38 cellular contexts compared by ENCODE assay signal in the genomic region with DNA sequence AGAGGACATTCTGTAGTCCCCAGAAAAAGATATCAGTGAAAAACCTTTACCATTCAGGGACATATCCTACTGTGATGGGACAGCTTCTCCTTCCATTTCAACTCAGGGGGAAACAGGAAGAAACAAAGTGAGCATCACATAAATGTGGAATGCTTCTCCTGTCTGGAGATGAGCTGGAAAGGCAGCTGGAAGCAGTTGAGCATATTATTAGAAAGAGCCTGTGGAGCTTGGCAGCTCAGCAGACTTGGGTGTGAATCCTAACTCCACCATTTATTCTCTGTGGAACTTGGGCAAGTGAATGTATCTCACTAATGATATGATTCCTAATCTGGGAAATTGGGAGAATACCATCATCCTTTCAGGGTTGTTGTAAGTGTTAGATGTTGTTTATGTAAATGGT.
"Had no signal": no experiment of that assay in that cellular context is flagged by ENCODE, and none has a peak within 500 bp of the region (broad histone marks: within the 10 kb centered on the region; RNA-seq: fewer than 3 reads in every experiment).

No MANE protein-coding gene starts in this region.

- H3K27ac Mint-ChIP-seq: activated B cell treated with CpG ODN at 0.5 μM for 24 hours; activated CD4-positive, alpha-beta memory T cell treated with anti-CD3 and anti-CD28 coated beads for 36 hours; activated CD4-positive, alpha-beta T cell treated with anti-CD3 and anti-CD28 coated beads, Interleukin-2, amount 10 ng/mL, durations not matched to agents 24 days and 14 days; activated CD8-positive, alpha-beta T cell treated with anti-CD3 and anti-CD28 coated beads for 36 hours; activated naive CD4-positive, alpha-beta T cell treated with anti-CD3 and anti-CD28 coated beads for 36 hours; activated naive CD4-positive, alpha-beta T cell treated with anti-CD3 and anti-CD28 coated beads, Interleukin-2, amount 50 U/mL, for 72 hours; activated naive CD8-positive, alpha-beta T cell treated with anti-CD3 and anti-CD28 coated beads for 36 hours; activated T-cell treated with anti-CD3 and anti-CD28 coated beads, Interleukin-2, amount 50 U/mL, for 72 hours; activated T-helper 1 cell treated with anti-CD3 and anti-CD28 coated beads, Interleukin-12 subunit alpha, Interleukin-12 subunit beta, Interleukin-2, Interleukin-4 antibody, amounts not matched to agents 30 ng/mL and 10 ng/mL and 1 ng/mL, durations not matched to agents 14 hours and 24 hours and 36 hours; activated T-helper 17 cell treated with anti-CD3 and anti-CD28 coated beads, Interleukin-2, amount 50 U/mL, for 72 hours; T-helper 1 cell treated with Interleukin-12 subunit alpha and Interleukin-12 subunit beta and Interleukin-4 antibody, amounts not matched to agents 30 μg/mL and 1 μg/mL, for 36 hours; T-helper 2 cell treated with Interferon-gamma antibody and Interleukin-4, amounts not matched to agents 5 μg/mL and 100 μg/mL, for 36 hours had no signal

- H3K36me3 ChIP-seq: adrenal gland, cardiac muscle cell had no signal

- ATAC-seq: activated CD8-positive, alpha-beta T cell treated with anti-CD3 and anti-CD28 coated beads for 36 hours; activated naive CD4-positive, alpha-beta T cell treated with anti-CD3 and anti-CD28 coated beads, Interleukin-2, amount 50 U/mL, for 72 hours; activated T-cell treated with anti-CD3 and anti-CD28 coated beads, Interleukin-2, amount 50 U/mL, for 4 hours; activated T-cell treated with anti-CD3 and anti-CD28 coated beads, Interleukin-2, amount 50 U/mL, for 72 hours; activated T-helper 17 cell treated with anti-CD3 and anti-CD28 coated beads, Interleukin-2, amount 50 U/mL, for 72 hours had no signal

- H3K4me3 ChIP-seq: adrenal gland, cardiac muscle cell had no signal

- DNase-seq: activated B cell treated with CpG ODN at 0.5 μM for 24 hours; activated CD4-positive, alpha-beta memory T cell treated with anti-CD3 and anti-CD28 coated beads for 36 hours; activated CD4-positive, alpha-beta T cell treated with anti-CD3 and anti-CD28 coated beads for 4 hours; activated CD4-positive, alpha-beta T cell treated with anti-CD3 and anti-CD28 coated beads, Interleukin-2, amount 10 ng/mL, durations not matched to agents 24 days and 14 days; activated CD4-positive, alpha-beta T cell treated with anti-CD3 and anti-CD28 coated beads, Interleukin-2, amount 50 U/mL, for 1 hour; activated CD4-positive, alpha-beta T cell treated with anti-CD3 and anti-CD28 coated beads, Interleukin-2, amount 50 U/mL, for 4 hours; activated CD4-positive, CD25-positive, alpha-beta regulatory T cell treated with anti-CD3 and anti-CD28 coated beads, Interleukin-2, amount 50 U/mL, for 72 hours; activated CD8-positive, alpha-beta memory T cell treated with anti-CD3 and anti-CD28 coated beads, Interleukin-2, amount 50 U/mL, for 4 hours; activated CD8-positive, alpha-beta T cell treated with anti-CD3 and anti-CD28 coated beads for 36 hours; activated effector memory CD4-positive, alpha-beta T cell treated with anti-CD3 and anti-CD28 coated beads, Interleukin-2, amount 50 U/mL, for 16 hours; activated gamma-delta T cell treated with Interleukin-2 at 50 U/mL for 16 hours; activated naive CD4-positive, alpha-beta T cell; activated naive CD4-positive, alpha-beta T cell treated with anti-CD3 and anti-CD28 coated beads for 36 hours; activated naive CD4-positive, alpha-beta T cell treated with anti-CD3 and anti-CD28 coated beads, Interleukin-2, amount 50 U/mL, for 16 hours; activated naive CD8-positive, alpha-beta T cell treated with anti-CD3 and anti-CD28 coated beads for 36 hours; activated T-cell treated with anti-CD3 and anti-CD28 coated beads for 4 hours; activated T-cell treated with anti-CD3 and anti-CD28 coated beads, Interleukin-2, amount 50 U/mL, for 1 hour; activated T-cell treated with anti-CD3 and anti-CD28 coated beads, Interleukin-2, amount 50 U/mL, for 4 hours; activated T-cell treated with anti-CD3 and anti-CD28 coated beads, Interleukin-2, amount 50 U/mL, for 72 hours; adrenal gland; amniotic stem cell; aorta; caudate nucleus; cerebellar nuclear complex; T-helper 1 cell; T-helper 2 cell; T-helper 9 cell had no signal

- H3K4me1 Mint-ChIP-seq: activated B cell treated with CpG ODN at 0.5 μM for 24 hours; activated CD4-positive, alpha-beta T cell treated with anti-CD3 and anti-CD28 coated beads, Interleukin-2, amount 10 ng/mL, durations not matched to agents 24 days and 14 days; activated naive CD8-positive, alpha-beta T cell treated with anti-CD3 and anti-CD28 coated beads for 36 hours; activated T-helper 17 cell treated with anti-CD3 and anti-CD28 coated beads, Interleukin-2, amount 50 U/mL, for 72 hours; brain; central memory CD8-positive, alpha-beta T cell had no signal

- H3K9me3 ChIP-seq: adrenal gland had no signal

- H3K4me1 ChIP-seq: adrenal gland had no signal

- FAIRE-seq: bronchial epithelial cell, TTC549 had no signal

- H3K4me3 Mint-ChIP-seq: activated B cell treated with CpG ODN at 0.5 μM for 24 hours; activated CD4-positive, alpha-beta memory T cell treated with anti-CD3 and anti-CD28 coated beads for 36 hours; activated CD4-positive, alpha-beta T cell treated with anti-CD3 and anti-CD28 coated beads, Interleukin-2, amount 10 ng/mL, durations not matched to agents 24 days and 14 days; activated CD8-positive, alpha-beta T cell treated with anti-CD3 and anti-CD28 coated beads for 36 hours; activated naive CD4-positive, alpha-beta T cell treated with anti-CD3 and anti-CD28 coated beads for 36 hours; activated naive CD8-positive, alpha-beta T cell treated with anti-CD3 and anti-CD28 coated beads for 36 hours; activated T-cell treated with anti-CD3 and anti-CD28 coated beads, Interleukin-2, amount 50 U/mL, for 4 hours; activated T-cell treated with anti-CD3 and anti-CD28 coated beads, Interleukin-2, amount 50 U/mL, for 72 hours; activated T-helper 1 cell treated with anti-CD3 and anti-CD28 coated beads, Interleukin-12 subunit alpha, Interleukin-12 subunit beta, Interleukin-2, Interleukin-4 antibody, amounts not matched to agents 30 ng/mL and 10 ng/mL and 1 ng/mL, durations not matched to agents 14 hours and 24 hours and 36 hours; activated T-helper 17 cell treated with anti-CD3 and anti-CD28 coated beads, Interleukin-2, amount 50 U/mL, for 72 hours; brain; central memory CD8-positive, alpha-beta T cell; T-helper 1 cell treated with Interleukin-12 subunit alpha and Interleukin-12 subunit beta and Interleukin-4 antibody, amounts not matched to agents 30 μg/mL and 1 μg/mL, for 36 hours; T-helper 2 cell treated with Interferon-gamma antibody and Interleukin-4, amounts not matched to agents 5 μg/mL and 100 μg/mL, for 36 hours had no signal

- H3K27me3 Mint-ChIP-seq: activated B cell treated with CpG ODN at 0.5 μM for 24 hours; activated CD4-positive, alpha-beta memory T cell treated with anti-CD3 and anti-CD28 coated beads for 36 hours; activated CD4-positive, alpha-beta T cell treated with anti-CD3 and anti-CD28 coated beads, Interleukin-2, amount 10 ng/mL, durations not matched to agents 24 days and 14 days; activated CD8-positive, alpha-beta T cell treated with anti-CD3 and anti-CD28 coated beads for 36 hours; activated naive CD8-positive, alpha-beta T cell treated with anti-CD3 and anti-CD28 coated beads for 36 hours; activated T-helper 17 cell treated with anti-CD3 and anti-CD28 coated beads, Interleukin-2, amount 50 U/mL, for 72 hours; brain; central memory CD8-positive, alpha-beta T cell had no signal

- H3K27me3 ChIP-seq: adrenal gland, cardiac muscle cell had no signal

- H3K36me3 Mint-ChIP-seq: activated CD4-positive, alpha-beta memory T cell treated with anti-CD3 and anti-CD28 coated beads for 36 hours; activated naive CD4-positive, alpha-beta T cell treated with anti-CD3 and anti-CD28 coated beads, Interleukin-2, amount 50 U/mL, for 72 hours; activated naive CD8-positive, alpha-beta T cell treated with anti-CD3 and anti-CD28 coated beads for 36 hours; brain had no signal

- H3K27ac ChIP-seq: adrenal gland, cardiac muscle cell, VCaP had no signal

- H3K9me3 Mint-ChIP-seq: activated B cell treated with CpG ODN at 0.5 μM for 24 hours; activated CD4-positive, alpha-beta memory T cell treated with anti-CD3 and anti-CD28 coated beads for 36 hours; activated CD4-positive, alpha-beta T cell treated with anti-CD3 and anti-CD28 coated beads, Interleukin-2, amount 10 ng/mL, durations not matched to agents 24 days and 14 days; activated CD8-positive, alpha-beta T cell treated with anti-CD3 and anti-CD28 coated beads for 36 hours; activated naive CD4-positive, alpha-beta T cell treated with anti-CD3 and anti-CD28 coated beads for 36 hours; activated naive CD8-positive, alpha-beta T cell treated with anti-CD3 and anti-CD28 coated beads for 36 hours; activated T-cell treated with anti-CD3 and anti-CD28 coated beads, Interleukin-2, amount 50 U/mL, for 4 hours; activated T-cell treated with anti-CD3 and anti-CD28 coated beads, Interleukin-2, amount 50 U/mL, for 72 hours; activated T-helper 1 cell treated with anti-CD3 and anti-CD28 coated beads, Interleukin-12 subunit alpha, Interleukin-12 subunit beta, Interleukin-2, Interleukin-4 antibody, amounts not matched to agents 30 ng/mL and 10 ng/mL and 1 ng/mL, durations not matched to agents 14 hours and 24 hours and 36 hours; activated T-helper 17 cell treated with anti-CD3 and anti-CD28 coated beads, Interleukin-2, amount 50 U/mL, for 72 hours; central memory CD8-positive, alpha-beta T cell; T-helper 1 cell treated with Interleukin-12 subunit alpha and Interleukin-12 subunit beta and Interleukin-4 antibody, amounts not matched to agents 30 μg/mL and 1 μg/mL, for 36 hours; T-helper 2 cell treated with Interferon-gamma antibody and Interleukin-4, amounts not matched to agents 5 μg/mL and 100 μg/mL, for 36 hours had no signal
